In the genomic region with DNA sequence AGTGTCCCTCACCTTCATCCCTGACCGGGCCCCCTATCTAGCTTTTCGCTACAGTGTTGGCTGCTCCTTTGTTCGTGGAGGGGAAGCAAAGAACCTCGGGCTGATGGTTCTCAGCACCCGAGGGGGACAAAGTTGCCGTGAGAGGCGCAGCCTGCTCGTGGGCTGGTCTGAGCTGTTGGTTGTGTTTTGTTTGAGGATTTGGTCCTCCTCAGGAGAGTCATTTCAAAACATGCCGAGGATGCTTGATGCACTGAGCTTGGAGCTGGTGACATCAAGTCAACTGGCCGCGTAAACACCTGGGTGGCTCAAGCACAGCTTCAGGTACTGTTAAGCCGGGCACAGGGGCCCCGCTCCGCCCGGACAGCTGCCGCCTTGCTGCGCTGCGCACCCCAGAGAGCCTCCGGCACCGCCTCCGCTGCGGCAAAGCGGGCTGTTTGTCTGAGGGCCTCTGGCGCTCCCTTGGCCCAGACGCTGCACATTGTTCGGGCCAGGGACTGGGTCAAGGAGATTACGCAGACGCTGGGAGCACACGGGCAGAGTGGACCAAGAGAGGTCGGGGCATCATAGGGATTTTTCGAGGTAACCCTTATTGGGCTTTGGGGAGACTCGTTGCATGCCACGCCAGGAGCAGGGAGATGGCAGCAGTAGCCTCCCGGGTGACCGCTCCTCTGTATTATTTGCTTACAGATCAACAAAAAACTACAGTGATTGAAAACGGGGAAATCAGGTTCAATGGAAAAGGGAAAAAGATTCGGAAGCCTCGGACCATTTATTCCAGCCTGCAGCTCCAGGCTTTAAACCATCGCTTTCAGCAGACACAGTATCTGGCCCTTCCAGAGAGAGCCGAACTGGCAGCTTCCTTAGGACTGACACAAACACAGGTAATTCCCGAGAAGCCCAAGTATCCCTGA, we compare ENCODE assay signal across 1 cellular context.
TF ChIP-seq lines count a peak whose summit lies in the region.

No MANE protein-coding gene starts in this region.

TF ChIP-seq in HepG2, 621 proteins besides CTCF, POLR2A, EP300 and RAD21 (continues in another document):
- TF ChIP-seq ZBTB38 (CRISPR knock-in tag; IDR thresholded peaks at IDR 0.05) (peak; percentile 40), MEF2D (CRISPR knock-in tag; IDR thresholded peaks at IDR 0.05) (0 out of 2 replicates have a peak, but pooled peaks have one; percentile 1), ZNF556 (CRISPR knock-in tag; IDR thresholded peaks at IDR 0.05; ENCODE audit: borderline replicate concordance) (peak; percentile 10; the same call in 1 of the 2 replicates), SMYD3 (CRISPR knock-in tag; IDR thresholded peaks at IDR 0.05) (no peak), RFXANK (CRISPR knock-in tag; IDR thresholded peaks at IDR 0.05) (no peak), ZNF543 (CRISPR knock-in tag; IDR thresholded peaks at IDR 0.05) (0 out of 2 replicates have a peak, but pooled peaks have one; percentile 33), BRD4 (CRISPR knock-in tag; IDR thresholded peaks at IDR 0.05) (peak; percentile 47; the same call in 1 of the 2 replicates), SAP130 (CRISPR knock-in tag; IDR thresholded peaks at IDR 0.05; ENCODE audit: low read depth) (0 out of 2 replicates have a peak, but pooled peaks have one; percentile 22), ZSCAN20 (CRISPR knock-in tag; IDR thresholded peaks at IDR 0.05; ENCODE audit: borderline replicate concordance) (no peak), THYN1 (CRISPR knock-in tag; IDR thresholded peaks at IDR 0.05; ENCODE audit: borderline replicate concordance, low read depth) (no peak), HNRNPL (IDR thresholded peaks at IDR 0.05; ENCODE audit: low read depth, low read length) (0 out of 2 replicates have a peak, but pooled peaks have one; percentile 32), ZNF350 (CRISPR knock-in tag; IDR thresholded peaks at IDR 0.05; ENCODE audit: borderline replicate concordance, low read depth) (no peak), ZNF33B (CRISPR knock-in tag; IDR thresholded peaks at IDR 0.05) (0 out of 2 replicates have a peak, but pooled peaks have one; percentile 30), REL (CRISPR knock-in tag; conservative IDR thresholded peaks at IDR 0.05) (0 out of 2 replicates have a peak, but pooled peaks have one; percentile 2), GTF3A (CRISPR knock-in tag; conservative IDR thresholded peaks at IDR 0.05) (no peak), SRY (CRISPR knock-in tag; IDR thresholded peaks at IDR 0.05) (peak; percentile 17; the same call in 1 of the 2 replicates), ZNF563 (CRISPR knock-in tag; IDR thresholded peaks at IDR 0.05) (0 out of 2 replicates have a peak, but pooled peaks have one; percentile 56), CAMTA2 (CRISPR knock-in tag; IDR thresholded peaks at IDR 0.05; ENCODE audit: borderline replicate concordance) (no peak), ZNF891 (CRISPR knock-in tag; IDR thresholded peaks at IDR 0.05) (0 out of 2 replicates have a peak, but pooled peaks have one; percentile 1), MAF1 (CRISPR knock-in tag; IDR thresholded peaks at IDR 0.05; ENCODE audit: borderline replicate concordance) (no peak), HDAC1 (CRISPR knock-in tag; IDR thresholded peaks at IDR 0.05) (no peak), GPN1 (CRISPR knock-in tag; IDR thresholded peaks at IDR 0.05; ENCODE audit: borderline replicate concordance) (no peak)
- TF ChIP-seq, protein P1, sequence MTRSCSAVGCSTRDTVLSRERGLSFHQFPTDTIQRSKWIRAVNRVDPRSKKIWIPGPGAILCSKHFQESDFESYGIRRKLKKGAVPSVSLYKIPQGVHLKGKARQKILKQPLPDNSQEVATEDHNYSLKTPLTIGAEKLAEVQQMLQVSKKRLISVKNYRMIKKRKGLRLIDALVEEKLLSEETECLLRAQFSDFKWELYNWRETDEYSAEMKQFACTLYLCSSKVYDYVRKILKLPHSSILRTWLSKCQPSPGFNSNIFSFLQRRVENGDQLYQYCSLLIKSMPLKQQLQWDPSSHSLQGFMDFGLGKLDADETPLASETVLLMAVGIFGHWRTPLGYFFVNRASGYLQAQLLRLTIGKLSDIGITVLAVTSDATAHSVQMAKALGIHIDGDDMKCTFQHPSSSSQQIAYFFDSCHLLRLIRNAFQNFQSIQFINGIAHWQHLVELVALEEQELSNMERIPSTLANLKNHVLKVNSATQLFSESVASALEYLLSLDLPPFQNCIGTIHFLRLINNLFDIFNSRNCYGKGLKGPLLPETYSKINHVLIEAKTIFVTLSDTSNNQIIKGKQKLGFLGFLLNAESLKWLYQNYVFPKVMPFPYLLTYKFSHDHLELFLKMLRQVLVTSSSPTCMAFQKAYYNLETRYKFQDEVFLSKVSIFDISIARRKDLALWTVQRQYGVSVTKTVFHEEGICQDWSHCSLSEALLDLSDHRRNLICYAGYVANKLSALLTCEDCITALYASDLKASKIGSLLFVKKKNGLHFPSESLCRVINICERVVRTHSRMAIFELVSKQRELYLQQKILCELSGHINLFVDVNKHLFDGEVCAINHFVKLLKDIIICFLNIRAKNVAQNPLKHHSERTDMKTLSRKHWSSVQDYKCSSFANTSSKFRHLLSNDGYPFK (CRISPR knock-in tag; IDR thresholded peaks at IDR 0.05; ENCODE audit: borderline replicate concordance): no peak
- TF ChIP-seq, protein P2, sequence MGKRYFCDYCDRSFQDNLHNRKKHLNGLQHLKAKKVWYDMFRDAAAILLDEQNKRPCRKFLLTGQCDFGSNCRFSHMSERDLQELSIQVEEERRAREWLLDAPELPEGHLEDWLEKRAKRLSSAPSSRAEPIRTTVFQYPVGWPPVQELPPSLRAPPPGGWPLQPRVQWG (CRISPR knock-in tag; IDR thresholded peaks at IDR 0.05; ENCODE audit: borderline replicate concordance, low read depth): no peak
- TF ChIP-seq, protein P3, sequence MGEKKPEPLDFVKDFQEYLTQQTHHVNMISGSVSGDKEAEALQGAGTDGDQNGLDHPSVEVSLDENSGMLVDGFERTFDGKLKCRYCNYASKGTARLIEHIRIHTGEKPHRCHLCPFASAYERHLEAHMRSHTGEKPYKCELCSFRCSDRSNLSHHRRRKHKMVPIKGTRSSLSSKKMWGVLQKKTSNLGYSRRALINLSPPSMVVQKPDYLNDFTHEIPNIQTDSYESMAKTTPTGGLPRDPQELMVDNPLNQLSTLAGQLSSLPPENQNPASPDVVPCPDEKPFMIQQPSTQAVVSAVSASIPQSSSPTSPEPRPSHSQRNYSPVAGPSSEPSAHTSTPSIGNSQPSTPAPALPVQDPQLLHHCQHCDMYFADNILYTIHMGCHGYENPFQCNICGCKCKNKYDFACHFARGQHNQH (CRISPR knock-in tag; IDR thresholded peaks at IDR 0.05): no peak; the same call in 1 of the 2 replicates
- TF ChIP-seq, protein P4, sequence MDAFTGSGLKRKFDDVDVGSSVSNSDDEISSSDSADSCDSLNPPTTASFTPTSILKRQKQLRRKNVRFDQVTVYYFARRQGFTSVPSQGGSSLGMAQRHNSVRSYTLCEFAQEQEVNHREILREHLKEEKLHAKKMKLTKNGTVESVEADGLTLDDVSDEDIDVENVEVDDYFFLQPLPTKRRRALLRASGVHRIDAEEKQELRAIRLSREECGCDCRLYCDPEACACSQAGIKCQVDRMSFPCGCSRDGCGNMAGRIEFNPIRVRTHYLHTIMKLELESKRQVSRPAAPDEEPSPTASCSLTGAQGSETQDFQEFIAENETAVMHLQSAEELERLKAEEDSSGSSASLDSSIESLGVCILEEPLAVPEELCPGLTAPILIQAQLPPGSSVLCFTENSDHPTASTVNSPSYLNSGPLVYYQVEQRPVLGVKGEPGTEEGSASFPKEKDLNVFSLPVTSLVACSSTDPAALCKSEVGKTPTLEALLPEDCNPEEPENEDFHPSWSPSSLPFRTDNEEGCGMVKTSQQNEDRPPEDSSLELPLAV (CRISPR knock-in tag; conservative IDR thresholded peaks at IDR 0.05; ENCODE audit: low read depth): no peak
- TF ChIP-seq, protein P5, sequence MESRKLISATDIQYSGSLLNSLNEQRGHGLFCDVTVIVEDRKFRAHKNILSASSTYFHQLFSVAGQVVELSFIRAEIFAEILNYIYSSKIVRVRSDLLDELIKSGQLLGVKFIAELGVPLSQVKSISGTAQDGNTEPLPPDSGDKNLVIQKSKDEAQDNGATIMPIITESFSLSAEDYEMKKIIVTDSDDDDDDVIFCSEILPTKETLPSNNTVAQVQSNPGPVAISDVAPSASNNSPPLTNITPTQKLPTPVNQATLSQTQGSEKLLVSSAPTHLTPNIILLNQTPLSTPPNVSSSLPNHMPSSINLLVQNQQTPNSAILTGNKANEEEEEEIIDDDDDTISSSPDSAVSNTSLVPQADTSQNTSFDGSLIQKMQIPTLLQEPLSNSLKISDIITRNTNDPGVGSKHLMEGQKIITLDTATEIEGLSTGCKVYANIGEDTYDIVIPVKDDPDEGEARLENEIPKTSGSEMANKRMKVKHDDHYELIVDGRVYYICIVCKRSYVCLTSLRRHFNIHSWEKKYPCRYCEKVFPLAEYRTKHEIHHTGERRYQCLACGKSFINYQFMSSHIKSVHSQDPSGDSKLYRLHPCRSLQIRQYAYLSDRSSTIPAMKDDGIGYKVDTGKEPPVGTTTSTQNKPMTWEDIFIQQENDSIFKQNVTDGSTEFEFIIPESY (CRISPR knock-in tag; IDR thresholded peaks at IDR 0.05): no peak
- TF ChIP-seq, protein P6, sequence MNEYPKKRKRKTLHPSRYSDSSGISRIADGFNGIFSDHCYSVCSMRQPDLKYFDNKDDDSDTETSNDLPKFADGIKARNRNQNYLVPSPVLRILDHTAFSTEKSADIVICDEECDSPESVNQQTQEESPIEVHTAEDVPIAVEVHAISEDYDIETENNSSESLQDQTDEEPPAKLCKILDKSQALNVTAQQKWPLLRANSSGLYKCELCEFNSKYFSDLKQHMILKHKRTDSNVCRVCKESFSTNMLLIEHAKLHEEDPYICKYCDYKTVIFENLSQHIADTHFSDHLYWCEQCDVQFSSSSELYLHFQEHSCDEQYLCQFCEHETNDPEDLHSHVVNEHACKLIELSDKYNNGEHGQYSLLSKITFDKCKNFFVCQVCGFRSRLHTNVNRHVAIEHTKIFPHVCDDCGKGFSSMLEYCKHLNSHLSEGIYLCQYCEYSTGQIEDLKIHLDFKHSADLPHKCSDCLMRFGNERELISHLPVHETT (CRISPR knock-in tag; conservative IDR thresholded peaks at IDR 0.05): no peak
- TF ChIP-seq, protein P7, sequence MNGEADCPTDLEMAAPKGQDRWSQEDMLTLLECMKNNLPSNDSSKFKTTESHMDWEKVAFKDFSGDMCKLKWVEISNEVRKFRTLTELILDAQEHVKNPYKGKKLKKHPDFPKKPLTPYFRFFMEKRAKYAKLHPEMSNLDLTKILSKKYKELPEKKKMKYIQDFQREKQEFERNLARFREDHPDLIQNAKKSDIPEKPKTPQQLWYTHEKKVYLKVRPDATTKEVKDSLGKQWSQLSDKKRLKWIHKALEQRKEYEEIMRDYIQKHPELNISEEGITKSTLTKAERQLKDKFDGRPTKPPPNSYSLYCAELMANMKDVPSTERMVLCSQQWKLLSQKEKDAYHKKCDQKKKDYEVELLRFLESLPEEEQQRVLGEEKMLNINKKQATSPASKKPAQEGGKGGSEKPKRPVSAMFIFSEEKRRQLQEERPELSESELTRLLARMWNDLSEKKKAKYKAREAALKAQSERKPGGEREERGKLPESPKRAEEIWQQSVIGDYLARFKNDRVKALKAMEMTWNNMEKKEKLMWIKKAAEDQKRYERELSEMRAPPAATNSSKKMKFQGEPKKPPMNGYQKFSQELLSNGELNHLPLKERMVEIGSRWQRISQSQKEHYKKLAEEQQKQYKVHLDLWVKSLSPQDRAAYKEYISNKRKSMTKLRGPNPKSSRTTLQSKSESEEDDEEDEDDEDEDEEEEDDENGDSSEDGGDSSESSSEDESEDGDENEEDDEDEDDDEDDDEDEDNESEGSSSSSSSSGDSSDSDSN (CRISPR knock-in tag; IDR thresholded peaks at IDR 0.05): peak; percentile 61; the same call in 1 of the 2 replicates
- TF ChIP-seq, protein P8, sequence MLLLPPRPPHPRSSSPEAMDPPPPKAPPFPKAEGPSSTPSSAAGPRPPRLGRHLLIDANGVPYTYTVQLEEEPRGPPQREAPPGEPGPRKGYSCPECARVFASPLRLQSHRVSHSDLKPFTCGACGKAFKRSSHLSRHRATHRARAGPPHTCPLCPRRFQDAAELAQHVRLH (CRISPR knock-in tag; IDR thresholded peaks at IDR 0.05; ENCODE audit: borderline replicate concordance, low read depth): no peak
- TF ChIP-seq, protein P9, sequence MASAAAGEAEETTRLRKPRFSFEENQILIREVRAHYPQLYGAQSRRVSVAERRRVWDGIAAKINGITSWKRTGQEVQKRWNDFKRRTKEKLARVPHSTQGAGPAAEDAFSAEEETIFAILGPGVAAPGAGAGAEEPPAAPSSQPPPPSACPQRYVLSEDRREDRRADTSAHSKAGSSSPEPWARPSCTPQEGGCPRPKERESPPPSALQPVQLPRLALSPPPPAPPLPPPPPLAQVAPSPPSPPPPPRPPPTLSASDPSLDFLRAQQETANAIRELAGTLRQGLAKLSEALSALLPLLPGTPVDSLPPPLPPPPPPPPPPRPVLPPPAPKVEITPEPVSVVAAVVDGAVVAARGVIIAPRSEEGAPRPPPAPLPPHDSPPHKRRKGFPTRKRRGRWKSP (CRISPR knock-in tag; IDR thresholded peaks at IDR 0.05): peak; percentile 62; the same call in 1 of the 2 replicates
- TF ChIP-seq, protein P10, sequence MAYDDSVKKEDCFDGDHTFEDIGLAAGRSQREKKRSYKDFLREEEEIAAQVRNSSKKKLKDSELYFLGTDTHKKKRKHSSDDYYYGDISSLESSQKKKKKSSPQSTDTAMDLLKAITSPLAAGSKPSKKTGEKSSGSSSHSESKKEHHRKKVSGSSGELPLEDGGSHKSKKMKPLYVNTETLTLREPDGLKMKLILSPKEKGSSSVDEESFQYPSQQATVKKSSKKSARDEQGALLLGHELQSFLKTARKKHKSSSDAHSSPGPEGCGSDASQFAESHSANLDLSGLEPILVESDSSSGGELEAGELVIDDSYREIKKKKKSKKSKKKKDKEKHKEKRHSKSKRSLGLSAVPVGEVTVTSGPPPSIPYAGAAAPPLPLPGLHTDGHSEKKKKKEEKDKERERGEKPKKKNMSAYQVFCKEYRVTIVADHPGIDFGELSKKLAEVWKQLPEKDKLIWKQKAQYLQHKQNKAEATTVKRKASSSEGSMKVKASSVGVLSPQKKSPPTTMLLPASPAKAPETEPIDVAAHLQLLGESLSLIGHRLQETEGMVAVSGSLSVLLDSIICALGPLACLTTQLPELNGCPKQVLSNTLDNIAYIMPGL (CRISPR knock-in tag; IDR thresholded peaks at IDR 0.05; ENCODE audit: borderline replicate concordance in 1 of 2, low read depth in 1 of 2): 0 out of 4 replicates have a peak, but pooled peaks of 1 of the 2 experiments have one; percentile 47
- TF ChIP-seq, protein P11, sequence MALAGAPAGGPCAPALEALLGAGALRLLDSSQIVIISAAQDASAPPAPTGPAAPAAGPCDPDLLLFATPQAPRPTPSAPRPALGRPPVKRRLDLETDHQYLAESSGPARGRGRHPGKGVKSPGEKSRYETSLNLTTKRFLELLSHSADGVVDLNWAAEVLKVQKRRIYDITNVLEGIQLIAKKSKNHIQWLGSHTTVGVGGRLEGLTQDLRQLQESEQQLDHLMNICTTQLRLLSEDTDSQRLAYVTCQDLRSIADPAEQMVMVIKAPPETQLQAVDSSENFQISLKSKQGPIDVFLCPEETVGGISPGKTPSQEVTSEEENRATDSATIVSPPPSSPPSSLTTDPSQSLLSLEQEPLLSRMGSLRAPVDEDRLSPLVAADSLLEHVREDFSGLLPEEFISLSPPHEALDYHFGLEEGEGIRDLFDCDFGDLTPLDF (CRISPR knock-in tag; IDR thresholded peaks at IDR 0.05): no peak
- TF ChIP-seq, protein P12, sequence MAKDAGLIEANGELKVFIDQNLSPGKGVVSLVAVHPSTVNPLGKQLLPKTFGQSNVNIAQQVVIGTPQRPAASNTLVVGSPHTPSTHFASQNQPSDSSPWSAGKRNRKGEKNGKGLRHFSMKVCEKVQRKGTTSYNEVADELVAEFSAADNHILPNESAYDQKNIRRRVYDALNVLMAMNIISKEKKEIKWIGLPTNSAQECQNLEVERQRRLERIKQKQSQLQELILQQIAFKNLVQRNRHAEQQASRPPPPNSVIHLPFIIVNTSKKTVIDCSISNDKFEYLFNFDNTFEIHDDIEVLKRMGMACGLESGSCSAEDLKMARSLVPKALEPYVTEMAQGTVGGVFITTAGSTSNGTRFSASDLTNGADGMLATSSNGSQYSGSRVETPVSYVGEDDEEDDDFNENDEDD (CRISPR knock-in tag; IDR thresholded peaks at IDR 0.05; ENCODE audit: borderline replicate concordance): peak; percentile 36; the same call in 1 of the 2 replicates
